8 cellular contexts compared by ENCODE assay signal in genomic region chr20:37564388-37565133, GRCh38. TPM values are rescaled to one million over a fixed set of nuclear protein-coding genes. Genes with fewer than 3 reads are reported as not detected.
DNase-seq lines count a peak whose midpoint lies in the region; ATAC-seq and TF ChIP-seq lines count a peak whose summit lies in the region.

No MANE protein-coding gene starts in this region.

- H3K9me2 ChIP-seq in Karpas-422 (replicated peaks; ENCODE audit: insufficient read depth, low read length): no peaks in the 10 kb centered on the region

- H3K27ac ChIP-seq in Karpas-422 (ENCODE audit: low read length): no peak overlapping the region
- no peak overlapping the region for H3K27ac ChIP-seq in breast epithelium

- H3K27me3 ChIP-seq in Karpas-422 (ENCODE audit: low read length) (no peaks in the 10 kb centered on the region), breast epithelium (peaks cover 0 to 52% of the 10 kb centered on the region in 2 donors)

- peak in 2 of 3 donors; percentile 79 to 84 for TF ChIP-seq CTCF in breast epithelium (IDR thresholded peaks at IDR 0.05)

- H3K79me2 ChIP-seq in Karpas-422 (ENCODE audit: low read length): no peaks in the 10 kb centered on the region

- no peaks in the 10 kb centered on the region for H3K9me3 ChIP-seq in Karpas-422 (ENCODE audit: low read length)
- no peaks in the 10 kb centered on the region for H3K9me3 ChIP-seq in breast epithelium

- H3K9ac ChIP-seq in Karpas-422 (ENCODE audit: low read length): no peak overlapping the region

- H2AFZ ChIP-seq in Karpas-422 (ENCODE audit: low read length): no peak overlapping the region

- peak; percentile 94 for ATAC-seq in left lobe of liver
- ATAC-seq in HG03439 (IDR thresholded peaks at IDR 0.05; ENCODE audit: unreplicated experiment): no peak
- no peak for ATAC-seq in HG02885 (IDR thresholded peaks at IDR 0.05; ENCODE audit: poor library complexity, unreplicated experiment)

- no peak overlapping the region for H3K4me3 ChIP-seq in Karpas-422 (ENCODE audit: low read length)
- H3K4me3 ChIP-seq in breast epithelium: no peak overlapping the region

- H3K4me2 ChIP-seq in Karpas-422 (ENCODE audit: low read depth, low read length, poor library complexity, severe bottlenecking): no peak overlapping the region

- TF ChIP-seq POLR2A in breast epithelium (IDR thresholded peaks at IDR 0.05): no peak

- DNase-seq in DMS53 (lab: John Stamatoyannopoulos, UW) (peak; percentile 63), Karpas-422 (peak; percentile 69), T follicular helper cell (ENCODE audit: low read depth) (peak; percentile 15), breast epithelium (ENCODE audit: low spot score in 2 of 2) (no peak), left lobe of liver (ENCODE audit: low spot score) (peak; percentile 52)
- peak in 2 of 3 experiments; percentile 5 to 18 for DNase-seq in stimulated activated CD4-positive, alpha-beta T cell treated with anti-CD3 and anti-CD28 coated beads, TNF-alpha, amount 100 ng/mL, for 4 hours (ENCODE audit: low read depth in 3 of 3)

- intact Hi-C loops in breast epithelium (cut with DNase I; ENCODE audit: low total_unique reads): no loop called here

- peaks cover 11% of the 10 kb centered on the region for H3K4me1 ChIP-seq in Karpas-422 (ENCODE audit: low read length)
- no peaks in the 10 kb centered on the region for H3K4me1 ChIP-seq in breast epithelium

- H3K36me3 ChIP-seq in Karpas-422 (ENCODE audit: insufficient read depth, low read length) (no peaks in the 10 kb centered on the region), breast epithelium (no peaks in the 10 kb centered on the region)

- H4K20me1 ChIP-seq in Karpas-422 (ENCODE audit: insufficient read depth, low read depth, low read length): peaks cover 3% of the 10 kb centered on the region; the same call in 1 of the 2 replicates

RNA-seq across cellular contexts. Expression of gene BLCAP, which starts 36.9 kb away (rescaled TPM):
- total RNA-seq in Karpas-422 (2014; rRNA removed; shearing (Covaris generic); ENCODE audit: low replicate concordance): 119 TPM in 2 replicates
- 10 to 100 TPM; 62.9 to 81.8 (median 63.2) TPM for total RNA-seq in breast epithelium
- 70.4 TPM for total RNA-seq in left lobe of liver

RNA-seq across cellular contexts. Expression of gene NNAT, which starts 43.5 kb away (rescaled TPM):
- not detected in 2 replicates for total RNA-seq in Karpas-422 (2014; rRNA removed; shearing (Covaris generic); ENCODE audit: low replicate concordance)
- total RNA-seq in breast epithelium: 10 to 100 TPM in 1 of 3 donors, 1 to 10 TPM in 2; 3.9 to 82.1 (median 9.7) TPM
- total RNA-seq in left lobe of liver: 0.15 TPM

Comparison
In these comparisons a context has a peak if more than half of its experiments do, and no peak if none do; other contexts are left out.
1. DNase-seq: peak in DMS53 (single experiment), Karpas-422 (single experiment), T follicular helper cell (single experiment), left lobe of liver (single experiment) and stimulated activated CD4-positive, alpha-beta T cell treated with anti-CD3 and anti-CD28 coated beads, TNF-alpha, amount 100 ng/mL, for 4 hours (2 of 3); none in breast epithelium (0 of 2).